ENCODE assay signal across 10 cellular contexts in genomic region chr1:243505986-243506689, GRCh38.
A peak's percentile ranks its signal among the peaks of the same experiment; 100 is the strongest.
DNase-seq lines count a peak whose midpoint lies in the region; ATAC-seq and TF ChIP-seq lines count a peak whose summit lies in the region.
"Had no signal": no experiment of that assay in that cellular context is flagged by ENCODE, and none has a peak within 500 bp of the region (broad histone marks: within the 10 kb centered on the region; RNA-seq: fewer than 3 reads in every experiment).

No MANE protein-coding gene starts in this region.

- no peak overlapping the region for H3K4me3 ChIP-seq in osteoblast (ENCODE audit: insufficient read depth, low read length)

- peaks cover 3% of the 10 kb centered on the region for H4K20me1 ChIP-seq in osteoblast (ENCODE audit: insufficient read depth, low read length)

- peaks cover 9% of the 10 kb centered on the region for H3K4me1 ChIP-seq in osteoblast (ENCODE audit: insufficient read depth, low read length)

- H3K36me3 ChIP-seq in osteoblast (ENCODE audit: insufficient read depth, low read length): peaks cover 17% of the 10 kb centered on the region

- TF ChIP-seq CTCF in VCaP (conservative IDR thresholded peaks at IDR 0.05) (no peak), osteoblast (IDR thresholded peaks at IDR 0.05; ENCODE audit: extremely low read depth, low read depth, low read length) (no peak)

- peak overlapping the region; percentile 52 for H3K27ac ChIP-seq in VCaP
- H3K27ac ChIP-seq in osteoblast (ENCODE audit: low read depth, low read length): peak overlapping the region; percentile 25

- no peaks in the 10 kb centered on the region for H3K27me3 ChIP-seq in osteoblast (ENCODE audit: insufficient read depth, low read length)

- H3K79me2 ChIP-seq in osteoblast (ENCODE audit: insufficient read depth, low read length): no peaks in the 10 kb centered on the region

- H3K9me3 ChIP-seq in osteoblast (ENCODE audit: low read depth, low read length): no peaks in the 10 kb centered on the region

- no peak overlapping the region for H2AFZ ChIP-seq in osteoblast (ENCODE audit: low read length)

- DNase-seq in osteoblast (ENCODE audit: insufficient read length, low spot score, missing footprints) (no peak), kidney tubule cell (ENCODE audit: low spot score) (no peak), NCI-H2227 treated with DMSO at 0.1 percent for 48 hours (lab: John Stamatoyannopoulos, UW) (no peak), D341Med (ENCODE audit: low spot score) (no peak)
- no peak for DNase-seq in activated CD4-positive, alpha-beta T cell treated with anti-CD3 and anti-CD28 coated beads, Interleukin-2, amount 50 U/mL, for 48 hours
- DNase-seq: activated CD4-positive, CD25-positive, alpha-beta regulatory T cell treated with anti-CD3 and anti-CD28 coated beads, Interleukin-2, amount 50 U/mL, for 72 hours; NCI-H748 treated with DMSO at 0.1 percent for 48 hours had no signal

- H3K4me2 ChIP-seq in osteoblast (ENCODE audit: insufficient read depth, low read length): no peak overlapping the region

- peak; percentile 68 for ATAC-seq in GM19025 (IDR thresholded peaks at IDR 0.05; ENCODE audit: low read depth, unreplicated experiment)
- ATAC-seq in HG02763 (IDR thresholded peaks at IDR 0.05; ENCODE audit: unreplicated experiment): peak; percentile 48
